Comparison of ENCODE assay signal across 33 cellular contexts in genomic region chr13:94878721-94879120, GRCh38.
"Had no signal": no experiment of that assay in that cellular context is flagged by ENCODE, and none has a peak within 500 bp of the region (broad histone marks: within the 10 kb centered on the region; RNA-seq: fewer than 3 reads in every experiment).

No MANE protein-coding gene starts in this region.

- H3K4me1 ChIP-seq: ascending aorta, breast epithelium, colonic mucosa, esophagus squamous epithelium, gastroesophageal sphincter, heart right ventricle had no signal

- H3K27ac Mint-ChIP-seq: activated CD4-positive, alpha-beta memory T cell treated with anti-CD3 and anti-CD28 coated beads for 36 hours; activated CD4-positive, alpha-beta T cell treated with anti-CD3 and anti-CD28 coated beads for 36 hours; activated CD4-positive, alpha-beta T cell treated with anti-CD3 and anti-CD28 coated beads, Interleukin-2, amount 10 ng/mL, durations not matched to agents 24 days and 14 days; activated CD8-positive, alpha-beta memory T cell treated with anti-CD3 and anti-CD28 coated beads, Interleukin-2, amount 10 ng/mL, durations not matched to agents 7 days and 5 days; activated CD8-positive, alpha-beta T cell treated with anti-CD3 and anti-CD28 coated beads, Interleukin-2, amount 10 ng/mL, durations not matched to agents 7 days and 5 days; activated naive CD4-positive, alpha-beta T cell treated with anti-CD3 and anti-CD28 coated beads, Interleukin-2, amount 10 ng/mL, durations not matched to agents 7 days and 5 days; activated naive CD4-positive, alpha-beta T cell treated with anti-CD3 and anti-CD28 coated beads, Interleukin-2, amount 50 U/mL, for 72 hours; activated naive CD8-positive, alpha-beta T cell treated with anti-CD3 and anti-CD28 coated beads, Interleukin-2, amount 10 ng/mL, durations not matched to agents 7 days and 5 days; activated T-helper 1 cell treated with anti-CD3 and anti-CD28 coated beads, Interleukin-12 subunit alpha, Interleukin-12 subunit beta, Interleukin-2, Interleukin-4 antibody, amounts not matched to agents 30 ng/mL and 10 ng/mL and 1 ng/mL, durations not matched to agents 14 hours and 24 hours and 36 hours; activated T-helper 2 cell treated with anti-CD3 and anti-CD28 coated beads, Interferon-gamma antibody, Interleukin-2, Interleukin-4, amounts not matched to agents 10 μg/mL and 5 μg/mL and 100 μg/mL, durations not matched to agents 14 hours and 24 hours and 36 hours had no signal

- H3K4me1 Mint-ChIP-seq: activated CD4-positive, alpha-beta T cell treated with anti-CD3 and anti-CD28 coated beads for 36 hours; activated CD4-positive, alpha-beta T cell treated with anti-CD3 and anti-CD28 coated beads, Interleukin-2, amount 10 ng/mL, durations not matched to agents 24 days and 14 days; activated CD8-positive, alpha-beta memory T cell treated with anti-CD3 and anti-CD28 coated beads, Interleukin-2, amount 10 ng/mL, durations not matched to agents 7 days and 5 days; activated naive CD4-positive, alpha-beta T cell treated with anti-CD3 and anti-CD28 coated beads, Interleukin-2, amount 10 ng/mL, durations not matched to agents 7 days and 5 days; activated naive CD8-positive, alpha-beta T cell treated with anti-CD3 and anti-CD28 coated beads, Interleukin-2, amount 10 ng/mL, durations not matched to agents 7 days and 5 days had no signal

- DNase-seq: activated CD4-positive, alpha-beta memory T cell treated with anti-CD3 and anti-CD28 coated beads for 36 hours; activated CD4-positive, alpha-beta T cell treated with anti-CD3 and anti-CD28 coated beads for 36 hours; activated CD4-positive, alpha-beta T cell treated with anti-CD3 and anti-CD28 coated beads, Interleukin-2, amount 10 ng/mL, durations not matched to agents 24 days and 14 days; activated CD4-positive, CD25-positive, alpha-beta regulatory T cell; activated CD4-positive, CD25-positive, alpha-beta regulatory T cell treated with anti-CD3 and anti-CD28 coated beads, Interleukin-2, amount 50 U/mL, for 72 hours; activated CD8-positive, alpha-beta memory T cell treated with anti-CD3 and anti-CD28 coated beads, Interleukin-2, amount 10 ng/mL, durations not matched to agents 7 days and 5 days; activated CD8-positive, alpha-beta memory T cell treated with anti-CD3 and anti-CD28 coated beads, Interleukin-2, amount 50 U/mL, for 4 hours; activated CD8-positive, alpha-beta T cell treated with anti-CD3 and anti-CD28 coated beads, Interleukin-2, amount 10 ng/mL, durations not matched to agents 7 days and 5 days; activated effector memory CD4-positive, alpha-beta T cell treated with anti-CD3 and anti-CD28 coated beads, Interleukin-2, amount 50 U/mL, for 16 hours; activated naive CD4-positive, alpha-beta T cell; activated naive CD4-positive, alpha-beta T cell treated with anti-CD3 and anti-CD28 coated beads, Interleukin-2, amount 10 ng/mL, durations not matched to agents 7 days and 5 days; activated naive CD8-positive, alpha-beta T cell treated with anti-CD3 and anti-CD28 coated beads, Interleukin-2, amount 10 ng/mL, durations not matched to agents 7 days and 5 days; activated T-cell treated with anti-CD3 and anti-CD28 coated beads, Interleukin-2, amount 50 U/mL, for 1 hour; activated T-cell treated with anti-CD3 and anti-CD28 coated beads, Interleukin-2, amount 50 U/mL, for 48 hours; central memory CD4-positive, alpha-beta T cell; cerebellar nuclear complex; colonic mucosa; effector CD8-positive, alpha-beta T cell; esophagus squamous epithelium; foreskin melanocyte; heart right ventricle; T-helper 2 cell had no signal

- H3K9me3 ChIP-seq: ascending aorta, colonic mucosa, esophagus squamous epithelium had no signal

- H3K27ac ChIP-seq: ascending aorta, breast epithelium, cardiac muscle cell, colonic mucosa, epithelial cell of prostate, esophagus squamous epithelium, gastroesophageal sphincter, heart right ventricle had no signal

- H3K27me3 ChIP-seq: ascending aorta, breast epithelium, cardiac muscle cell, colonic mucosa, esophagus squamous epithelium, gastroesophageal sphincter, heart right ventricle had no signal

- H3K4me3 ChIP-seq: ascending aorta, breast epithelium, cardiac muscle cell, colonic mucosa, esophagus squamous epithelium, gastroesophageal sphincter, heart right ventricle had no signal

- H3K9me3 Mint-ChIP-seq: activated CD4-positive, alpha-beta memory T cell treated with anti-CD3 and anti-CD28 coated beads for 36 hours; activated CD4-positive, alpha-beta T cell treated with anti-CD3 and anti-CD28 coated beads, Interleukin-2, amount 10 ng/mL, durations not matched to agents 24 days and 14 days; activated naive CD4-positive, alpha-beta T cell treated with anti-CD3 and anti-CD28 coated beads, Interleukin-2, amount 10 ng/mL, durations not matched to agents 7 days and 5 days; activated naive CD4-positive, alpha-beta T cell treated with anti-CD3 and anti-CD28 coated beads, Interleukin-2, amount 50 U/mL, for 72 hours; activated naive CD8-positive, alpha-beta T cell treated with anti-CD3 and anti-CD28 coated beads, Interleukin-2, amount 10 ng/mL, durations not matched to agents 7 days and 5 days; activated T-helper 1 cell treated with anti-CD3 and anti-CD28 coated beads, Interleukin-12 subunit alpha, Interleukin-12 subunit beta, Interleukin-2, Interleukin-4 antibody, amounts not matched to agents 30 ng/mL and 10 ng/mL and 1 ng/mL, durations not matched to agents 14 hours and 24 hours and 36 hours; activated T-helper 2 cell treated with anti-CD3 and anti-CD28 coated beads, Interferon-gamma antibody, Interleukin-2, Interleukin-4, amounts not matched to agents 10 μg/mL and 5 μg/mL and 100 μg/mL, durations not matched to agents 14 hours and 24 hours and 36 hours had no signal

- ATAC-seq: activated CD4-positive, alpha-beta T cell treated with anti-CD3 and anti-CD28 coated beads for 36 hours; activated CD8-positive, alpha-beta memory T cell treated with anti-CD3 and anti-CD28 coated beads, Interleukin-2, amount 10 ng/mL, durations not matched to agents 7 days and 5 days; activated CD8-positive, alpha-beta T cell treated with anti-CD3 and anti-CD28 coated beads, Interleukin-2, amount 10 ng/mL, durations not matched to agents 7 days and 5 days; activated naive CD4-positive, alpha-beta T cell treated with anti-CD3 and anti-CD28 coated beads, Interleukin-2, amount 50 U/mL, for 72 hours; gastroesophageal sphincter; heart right ventricle had no signal

- FAIRE-seq: endometrium, endothelial cell of umbilical vein had no signal

- H3K27me3 Mint-ChIP-seq: activated CD4-positive, alpha-beta memory T cell treated with anti-CD3 and anti-CD28 coated beads for 36 hours; activated CD4-positive, alpha-beta T cell treated with anti-CD3 and anti-CD28 coated beads for 36 hours; activated CD4-positive, alpha-beta T cell treated with anti-CD3 and anti-CD28 coated beads, Interleukin-2, amount 10 ng/mL, durations not matched to agents 24 days and 14 days; activated naive CD4-positive, alpha-beta T cell treated with anti-CD3 and anti-CD28 coated beads, Interleukin-2, amount 10 ng/mL, durations not matched to agents 7 days and 5 days; brain had no signal

- H3K36me3 ChIP-seq: ascending aorta, breast epithelium, cardiac muscle cell, colonic mucosa, esophagus squamous epithelium, gastroesophageal sphincter, heart right ventricle had no signal

- H3K36me3 Mint-ChIP-seq: activated CD4-positive, alpha-beta memory T cell treated with anti-CD3 and anti-CD28 coated beads for 36 hours; activated CD8-positive, alpha-beta memory T cell treated with anti-CD3 and anti-CD28 coated beads, Interleukin-2, amount 10 ng/mL, durations not matched to agents 7 days and 5 days; activated naive CD4-positive, alpha-beta T cell treated with anti-CD3 and anti-CD28 coated beads, Interleukin-2, amount 10 ng/mL, durations not matched to agents 7 days and 5 days; activated naive CD4-positive, alpha-beta T cell treated with anti-CD3 and anti-CD28 coated beads, Interleukin-2, amount 50 U/mL, for 72 hours; activated naive CD8-positive, alpha-beta T cell treated with anti-CD3 and anti-CD28 coated beads, Interleukin-2, amount 10 ng/mL, durations not matched to agents 7 days and 5 days had no signal

- H3K4me3 Mint-ChIP-seq: activated CD4-positive, alpha-beta memory T cell treated with anti-CD3 and anti-CD28 coated beads for 36 hours; activated CD4-positive, alpha-beta T cell treated with anti-CD3 and anti-CD28 coated beads for 36 hours; activated CD4-positive, alpha-beta T cell treated with anti-CD3 and anti-CD28 coated beads, Interleukin-2, amount 10 ng/mL, durations not matched to agents 24 days and 14 days; activated CD8-positive, alpha-beta memory T cell treated with anti-CD3 and anti-CD28 coated beads, Interleukin-2, amount 10 ng/mL, durations not matched to agents 7 days and 5 days; activated CD8-positive, alpha-beta T cell treated with anti-CD3 and anti-CD28 coated beads, Interleukin-2, amount 10 ng/mL, durations not matched to agents 7 days and 5 days; activated naive CD4-positive, alpha-beta T cell treated with anti-CD3 and anti-CD28 coated beads, Interleukin-2, amount 10 ng/mL, durations not matched to agents 7 days and 5 days; activated naive CD8-positive, alpha-beta T cell treated with anti-CD3 and anti-CD28 coated beads, Interleukin-2, amount 10 ng/mL, durations not matched to agents 7 days and 5 days; activated T-helper 1 cell treated with anti-CD3 and anti-CD28 coated beads, Interleukin-12 subunit alpha, Interleukin-12 subunit beta, Interleukin-2, Interleukin-4 antibody, amounts not matched to agents 30 ng/mL and 10 ng/mL and 1 ng/mL, durations not matched to agents 14 hours and 24 hours and 36 hours; brain had no signal
